ENCODE assay signal across 8 cellular contexts in genomic region chr1:941027-941587, GRCh38. TPM values are rescaled to one million over a fixed set of nuclear protein-coding genes. Genes with fewer than 3 reads are reported as not detected.
DNase-seq lines count a peak whose midpoint lies in the region; ATAC-seq, FAIRE-seq and TF ChIP-seq lines count a peak whose summit lies in the region.

No MANE protein-coding gene starts in this region.

- peaks cover 54% of the 10 kb centered on the region for H3K4me1 Mint-ChIP-seq in brain
- peaks cover 9 to 16% (median 12%) of the 10 kb centered on the region in 3 donors for H3K4me1 Mint-ChIP-seq in naive B cell

- WGBS in A549 (ENCODE audit: missing lambda C conversion rate) = 14% methylated on average over 4 of the region's 36 CpGs

- POLR2A ChIA-PET in A549 (lab: Yijun Ruan, JAX) = interaction anchor here (1.1 kb wide), 2 partner anchors 10 to 35 kb away, joined by 3 to 4 read pairs; no protein-coding TSS in a partner anchor
- POLR2A ChIA-PET in HEK293 (lab: Yijun Ruan, JAX) = interaction anchor here (0.8 to 9.4 kb wide), 12 partner anchors 10 to 59 kb away, joined by 3 to 111 read pairs (median 13); partner anchors contain the start of genes HES4, NOC2L, PLEKHN1 and SAMD11

- CTCF ChIA-PET in A549 (lab: Yijun Ruan, JAX) (interaction anchor here (0.8 to 8.1 kb wide), 11 partner anchors 11 to 100 kb away, joined by 3 to 84 read pairs (median 26); partner anchors contain the start of gene SAMD11), HEK293 (lab: Yijun Ruan, JAX) (interaction anchor here (0.6 to 2.7 kb wide), 12 partner anchors 10 to 50 kb away, joined by 3 to 15 read pairs (median 4); no protein-coding TSS in a partner anchor)

- TF ChIP-seq CTCF in A549 (IDR thresholded peaks at IDR 0.05) (no peak), HEK293 (tag by site-specific recombination; IDR thresholded peaks at IDR 0.05) (peak; percentile 64), brain (conservative IDR thresholded peaks at IDR 0.05) (no peak)

- H3K27ac Mint-ChIP-seq in brain (peak overlapping the region in 3 of 5 experiments; percentile 38 to 92 (median 83)), naive B cell (peak overlapping the region in 1 of 6 donors; percentile 74)

- H3K9me3 Mint-ChIP-seq in brain (peaks cover 0 to 6% (median 0%) of the 10 kb centered on the region in 5 experiments), naive B cell (no peaks in the 10 kb centered on the region)

- H3K4me3 ChIP-seq in A549 = peak overlapping the region; percentile 71
- H3K4me3 ChIP-seq in HEK293 (ENCODE audit: low read depth, low read length) = peak overlapping the region; percentile 30

- H3K36me3 Mint-ChIP-seq in brain = peaks cover 7% of the 10 kb centered on the region
- peaks cover 0 to 9% of the 10 kb centered on the region in 2 donors for H3K36me3 Mint-ChIP-seq in naive B cell

- peaks cover 0 to 45% of the 10 kb centered on the region in 2 experiments; a peak in 1 of 3 replicates for H3K36me3 ChIP-seq in HEK293 (ENCODE audit: control insufficient read depth in 2 of 2, insufficient read depth in 1 of 2, low read length in 2 of 2)

- ATAC-seq in A549 (no peak; a peak in 2 of 6 replicates), naive B cell (ENCODE audit: low read depth in 2 of 2) (peak; percentile 1 to 20), HG03025 (IDR thresholded peaks at IDR 0.05; ENCODE audit: low FRiP score, unreplicated experiment) (no peak)

- H3K27ac ChIP-seq in A549 (peak overlapping the region; percentile 100), HEK293 (ENCODE audit: extremely low read depth, low read depth, low read length) (peak overlapping the region; percentile 98)

- TF ChIP-seq RAD21 in A549 (conservative IDR thresholded peaks at IDR 0.05 in 1 of 2, IDR thresholded peaks at IDR 0.05 in 1 of 2) = no peak

- H3K4me3 Mint-ChIP-seq in brain = peak overlapping the region; percentile 72 to 83 (median 79)
- peak overlapping the region; percentile 9 to 90 (median 82) for H3K4me3 Mint-ChIP-seq in naive B cell

- no peak for TF ChIP-seq EP300 in A549 (IDR thresholded peaks at IDR 0.05)

- DNase-seq in A549 (ENCODE audit: low read depth in 1 of 2, low spot score in 1 of 2) = no peak
- DNase-seq in naive B cell = no peak
- no peak for DNase-seq in stimulated activated CD8-positive, alpha-beta memory T cell treated with anti-CD3 and anti-CD28 coated beads, Interleukin-4, amount 100 ng/mL, for 48 hours
- DNase-seq in activated CD4-positive, alpha-beta T cell treated with anti-CD3 and anti-CD28 coated beads for 4 hours = no peak
- DNase-seq in SW 1271 (lab: John Stamatoyannopoulos, UW) = no peak

- H3K4me2 ChIP-seq in A549 = peak overlapping the region; percentile 100

- no peaks in the 10 kb centered on the region for H3K9me3 ChIP-seq in A549
- H3K9me3 ChIP-seq in HEK293 (ENCODE audit: control insufficient read depth, insufficient read depth, low read depth, low read length) = no peaks in the 10 kb centered on the region

- peaks cover 37% of the 10 kb centered on the region for H3K27me3 Mint-ChIP-seq in brain
- H3K27me3 Mint-ChIP-seq in naive B cell = peaks cover 4 to 46% (median 45%) of the 10 kb centered on the region in 3 donors

- no peak for TF ChIP-seq POLR2A in A549 (IDR thresholded peaks at IDR 0.05; ENCODE audit: low read length)

- H3K4me1 ChIP-seq in A549 (peaks cover 79% of the 10 kb centered on the region), HEK293 (ENCODE audit: control insufficient read depth, insufficient read depth, low read length) (peaks cover 50% of the 10 kb centered on the region)

- no peak for FAIRE-seq in A549 (lab: Jason Lieb, UNC)

TF ChIP-seq in A549, 52 proteins besides CTCF, POLR2A, EP300 and RAD21:
- TF ChIP-seq HMGXB4 (CRISPR knock-in tag; IDR thresholded peaks at IDR 0.05; ENCODE audit: borderline replicate concordance) = no peak
- TF ChIP-seq HOXA7 (CRISPR knock-in tag; IDR thresholded peaks at IDR 0.05) = no peak
- peak; percentile 30; the same call in 1 of the 2 replicates for TF ChIP-seq HOXB13 (CRISPR knock-in tag; IDR thresholded peaks at IDR 0.05; ENCODE audit: low read depth)
TF ChIP-seq in A549: peak in this region for 1.

TF ChIP-seq in HEK293, 187 proteins besides CTCF, POLR2A, EP300 and RAD21 (continues in another document):
- TF ChIP-seq ZXDB (tag by site-specific recombination; IDR thresholded peaks at IDR 0.05) (0 out of 2 replicates have a peak, but pooled peaks have one; percentile 23), PRDM10 (tag by site-specific recombination; IDR thresholded peaks at IDR 0.05) (0 out of 2 replicates have a peak, but pooled peaks have one; percentile 3), ZNF292 (tag by site-specific recombination; IDR thresholded peaks at IDR 0.05; ENCODE audit: borderline replicate concordance, low read depth) (no peak), ZNF335 (tag by site-specific recombination; conservative IDR thresholded peaks at IDR 0.05) (peak; percentile 76; the same call in 1 of the 2 replicates), KLF8 (tag by site-specific recombination; IDR thresholded peaks at IDR 0.05) (peak; percentile 12)

RNA-seq across cellular contexts. Expression of gene SAMD11, which starts 17.4 kb away (rescaled TPM):
- polyA plus RNA-seq in A549 (2011; rRNA removed) (13.3 and 22.4 TPM in 2 replicates), A549 (2017; fragmentation: RNase III; extraction: RNeasy Plus Mini Kit Qiagen cat#74134 plus additional on column Dnase treatment) (32.9 to 52.8 TPM (median 46.2 TPM) in 3 replicates), brain (ENCODE audit: insufficient read depth, low read depth, low replicate concordance) (2.4 TPM), naive B cell (ENCODE audit: low read depth in 6 of 6) (under 1 TPM in 2 of 6 donors, not detected in 4; 0.19 to 0.40 TPM)
- 35.9 and 62.6 TPM in 2 replicates for polyA plus RNA-seq in A549 (2012; cell fraction: cytosol; rRNA removed)
- polyA plus RNA-seq in A549 (2012; cell fraction: nucleus; rRNA removed) = 122 and 165 TPM in 2 replicates
- 10.7 and 15.8 TPM in 2 replicates for polyA minus RNA-seq in A549 (2011; rRNA and poly(A)+ RNA removed)

RNA-seq across cellular contexts. Expression of gene NOC2L, which starts 17.9 kb away (rescaled TPM):
- polyA plus RNA-seq in A549 (2011; rRNA removed) (41.0 and 48.4 TPM in 2 replicates), A549 (2017; fragmentation: RNase III; extraction: RNeasy Plus Mini Kit Qiagen cat#74134 plus additional on column Dnase treatment) (68.1 to 81.6 TPM (median 73.5 TPM) in 3 replicates), brain (ENCODE audit: insufficient read depth, low read depth, low replicate concordance) (85.8 TPM), naive B cell (ENCODE audit: low read depth in 6 of 6) (10 to 100 TPM; 50.8 to 78.2 (median 60.4) TPM)
- polyA plus RNA-seq in A549 (2012; cell fraction: cytosol; rRNA removed) = 74.3 and 83.6 TPM in 2 replicates
- polyA plus RNA-seq in A549 (2012; cell fraction: nucleus; rRNA removed) = 144 and 170 TPM in 2 replicates
- polyA minus RNA-seq in A549 (2011; rRNA and poly(A)+ RNA removed) = 55.5 and 68.4 TPM in 2 replicates

RNA-seq across cellular contexts. Expression of gene KLHL17, which starts 19.3 kb away (rescaled TPM):
- 5.7 and 8.5 TPM in 2 replicates for polyA plus RNA-seq in A549 (2011; rRNA removed)
- polyA plus RNA-seq in A549 (2012; cell fraction: cytosol; rRNA removed) = 24.0 and 29.4 TPM in 2 replicates
- polyA plus RNA-seq in A549 (2012; cell fraction: nucleus; rRNA removed) = 322 and 395 TPM in 2 replicates
- polyA plus RNA-seq in A549 (2017; fragmentation: RNase III; extraction: RNeasy Plus Mini Kit Qiagen cat#74134 plus additional on column Dnase treatment) = 17.9 to 21.6 TPM (median 18.7 TPM) in 3 replicates
- 1.9 and 2.5 TPM in 2 replicates for polyA minus RNA-seq in A549 (2011; rRNA and poly(A)+ RNA removed)
- polyA plus RNA-seq in brain (ENCODE audit: insufficient read depth, low read depth, low replicate concordance) = 5.6 TPM
- 1 to 10 TPM in 4 of 6 donors, under 1 TPM in 1, not detected in 1; 0.70 to 1.8 (median 1.4) TPM for polyA plus RNA-seq in naive B cell (ENCODE audit: low read depth in 6 of 6)

RNA-seq across cellular contexts. Expression of gene PLEKHN1, which starts 25.2 kb away (rescaled TPM):
- 0.61 and 0.75 TPM in 2 replicates for polyA plus RNA-seq in A549 (2011; rRNA removed)
- polyA plus RNA-seq in A549 (2012; cell fraction: cytosol; rRNA removed) = 1.6 and 2.3 TPM in 2 replicates
- 9.4 and 13.1 TPM in 2 replicates for polyA plus RNA-seq in A549 (2012; cell fraction: nucleus; rRNA removed)
- polyA plus RNA-seq in A549 (2017; fragmentation: RNase III; extraction: RNeasy Plus Mini Kit Qiagen cat#74134 plus additional on column Dnase treatment) = 3.2 to 3.6 TPM (median 3.4 TPM) in 3 replicates
- polyA minus RNA-seq in A549 (2011; rRNA and poly(A)+ RNA removed) = 0.33 and 0.73 TPM in 2 replicates
- polyA plus RNA-seq in brain (ENCODE audit: insufficient read depth, low read depth, low replicate concordance) = not detected
- polyA plus RNA-seq in naive B cell (ENCODE audit: low read depth in 6 of 6) = not detected

RNA-seq across cellular contexts. Expression of gene PERM1, which starts 40.8 kb away (rescaled TPM):
- not detected in 2 replicates for polyA plus RNA-seq in A549 (2011; rRNA removed)
- polyA plus RNA-seq in A549 (2012; cell fraction: cytosol; rRNA removed) = 0.03 and 0.05 TPM in 2 replicates
- polyA plus RNA-seq in A549 (2012; cell fraction: nucleus; rRNA removed) = 0.09 and 0.17 TPM in 2 replicates
- 0.12 to 0.33 TPM (median 0.30 TPM) in 3 replicates for polyA plus RNA-seq in A549 (2017; fragmentation: RNase III; extraction: RNeasy Plus Mini Kit Qiagen cat#74134 plus additional on column Dnase treatment)
- polyA minus RNA-seq in A549 (2011; rRNA and poly(A)+ RNA removed) = 0.12 TPM in 1 of 2 replicates, not detected in the other
- polyA plus RNA-seq in brain (ENCODE audit: insufficient read depth, low read depth, low replicate concordance) = not detected
- not detected for polyA plus RNA-seq in naive B cell (ENCODE audit: low read depth in 6 of 6)

Comparison
In these comparisons a context has a peak if more than half of its experiments do, and no peak if none do; other contexts are left out.
1. ATAC-seq: peak in naive B cell (2 of 2); none in A549 (0 of 2) and HG03025 (single experiment).
2. Of the 5 proteins assayed by ChIP-seq in both HEK293 and A549: peak only in HEK293: CTCF; only in A549: none; in both: none; in neither: 4.